In the genomic region with DNA sequence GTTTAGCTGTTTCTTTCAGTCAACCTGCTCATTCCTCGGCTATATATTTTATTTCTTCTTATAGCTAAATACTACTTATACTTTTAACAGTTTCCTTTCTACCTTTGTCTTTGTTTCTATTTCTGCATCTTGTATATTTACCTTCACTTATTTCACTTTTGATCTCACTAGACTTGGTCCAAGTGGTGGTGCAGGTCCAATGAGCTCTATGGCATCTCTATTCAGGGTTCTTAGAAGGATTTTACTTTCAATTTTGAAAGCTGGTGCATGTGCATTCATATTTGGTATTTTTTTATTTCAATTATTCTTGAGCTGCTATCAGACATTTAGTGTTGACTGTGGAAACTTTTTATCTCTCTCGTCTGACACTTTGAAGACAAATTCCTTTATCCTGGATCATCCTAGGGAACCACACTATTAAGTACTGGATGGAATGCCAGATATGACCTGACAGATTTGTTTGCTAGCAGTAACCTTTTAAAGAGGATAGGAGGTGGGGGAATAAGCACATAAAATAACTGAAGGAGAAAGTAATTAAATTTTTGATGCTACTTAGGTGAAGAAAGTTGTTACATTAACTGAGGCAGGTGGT, we compare ENCODE assay signal across 16 cellular contexts.
"Had no signal": no experiment of that assay in that cellular context is flagged by ENCODE, and none has a peak within 500 bp of the region (broad histone marks: within the 10 kb centered on the region; RNA-seq: fewer than 3 reads in every experiment).

No MANE protein-coding gene starts in this region.

- H3K4me3 ChIP-seq: esophagus squamous epithelium, gastrocnemius medialis, heart right ventricle, left lung, pancreas, skin epidermis, tibial nerve had no signal

- ATAC-seq: activated T-cell treated with anti-CD3 and anti-CD28 coated beads, Interleukin-2, amount 50 U/mL, for 4 hours; gastrocnemius medialis; heart right ventricle; left lung; pancreas; stimulated activated effector memory CD8-positive, alpha-beta T cell treated with anti-CD3 and anti-CD28 coated beads, Interleukin-12 subunit alpha, Interleukin-12 subunit beta, amount 100 ng/mL, for 72 hours had no signal

- H3K27me3 ChIP-seq: esophagus squamous epithelium, gastrocnemius medialis, heart right ventricle, left lung, pancreas, tibial nerve had no signal

- H3K36me3 ChIP-seq: esophagus squamous epithelium, gastrocnemius medialis, heart right ventricle, left lung, pancreas, tibial nerve had no signal

- H3K9me3 ChIP-seq: esophagus squamous epithelium, gastrocnemius medialis, heart right ventricle, left lung, pancreas, tibial nerve had no signal

- H3K4me1 ChIP-seq: gastrocnemius medialis, left lung, pancreas had no signal

- H3K27ac ChIP-seq: esophagus squamous epithelium, gastrocnemius medialis, heart right ventricle, pancreas, skin epidermis, tibial nerve had no signal

- DNase-seq: activated CD4-positive, alpha-beta memory T cell treated with anti-CD3 and anti-CD28 coated beads for 36 hours; activated CD4-positive, alpha-beta T cell treated with anti-CD3 and anti-CD28 coated beads for 1 hour; activated gamma-delta T cell; activated T-cell treated with anti-CD3 and anti-CD28 coated beads, Interleukin-2, amount 50 U/mL, for 4 hours; anterior cingulate cortex; esophagus squamous epithelium; gastrocnemius medialis; heart right ventricle; islet precursor cell; left lung; pancreas; retina; T-helper 9 cell had no signal
